Comparison of ENCODE assay signal across 1 cellular context in genomic region chr1:1920608-1921458, GRCh38.
TF ChIP-seq lines count a peak whose summit lies in the region.

No MANE protein-coding gene starts in this region.

TF ChIP-seq in HepG2, 621 proteins besides CTCF, POLR2A, EP300 and RAD21 (continued from another document and continues in another):
- no peak for TF ChIP-seq SOX13 (IDR thresholded peaks at IDR 0.05)
- TF ChIP-seq SOX13 (CRISPR knock-in tag; conservative IDR thresholded peaks at IDR 0.05 in 1 of 2, IDR thresholded peaks at IDR 0.05 in 1 of 2): 0 out of 4 replicates have a peak, but pooled peaks of 1 of the 2 experiments have one; percentile 32
- no peak for TF ChIP-seq ZKSCAN1 (IDR thresholded peaks at IDR 0.05; ENCODE audit: low read length)
- no peak for TF ChIP-seq NAIF1 (CRISPR knock-in tag; IDR thresholded peaks at IDR 0.05; ENCODE audit: borderline replicate concordance)
- no peak for TF ChIP-seq ISX (CRISPR knock-in tag; conservative IDR thresholded peaks at IDR 0.05)
- TF ChIP-seq ZIK1 (CRISPR knock-in tag; IDR thresholded peaks at IDR 0.05; ENCODE audit: borderline replicate concordance, low read depth): 0 out of 2 replicates have a peak, but pooled peaks have one; percentile 24
- TF ChIP-seq ZNF792 (CRISPR knock-in tag; IDR thresholded peaks at IDR 0.05): peak; percentile 48; the same call in 1 of the 2 replicates
- 0 out of 2 replicates have a peak, but pooled peaks have one; percentile 19 for TF ChIP-seq ZSCAN25 (CRISPR knock-in tag; IDR thresholded peaks at IDR 0.05)
- TF ChIP-seq, protein P1, sequence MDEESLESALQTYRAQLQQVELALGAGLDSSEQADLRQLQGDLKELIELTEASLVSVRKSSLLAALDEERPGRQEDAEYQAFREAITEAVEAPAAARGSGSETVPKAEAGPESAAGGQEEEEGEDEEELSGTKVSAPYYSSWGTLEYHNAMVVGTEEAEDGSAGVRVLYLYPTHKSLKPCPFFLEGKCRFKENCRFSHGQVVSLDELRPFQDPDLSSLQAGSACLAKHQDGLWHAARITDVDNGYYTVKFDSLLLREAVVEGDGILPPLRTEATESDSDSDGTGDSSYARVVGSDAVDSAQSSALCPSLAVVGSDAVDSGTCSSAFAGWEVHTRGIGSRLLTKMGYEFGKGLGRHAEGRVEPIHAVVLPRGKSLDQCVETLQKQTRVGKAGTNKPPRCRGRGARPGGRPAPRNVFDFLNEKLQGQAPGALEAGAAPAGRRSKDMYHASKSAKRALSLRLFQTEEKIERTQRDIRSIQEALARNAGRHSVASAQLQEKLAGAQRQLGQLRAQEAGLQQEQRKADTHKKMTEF (CRISPR knock-in tag; IDR thresholded peaks at IDR 0.05): peak; percentile 22; the same call in 1 of the 2 replicates
- no peak; the same call in 1 of the 2 replicates for TF ChIP-seq KDM2A (CRISPR knock-in tag; IDR thresholded peaks at IDR 0.05; ENCODE audit: borderline replicate concordance, low read depth)
- no peak for TF ChIP-seq CBFB (CRISPR knock-in tag; IDR thresholded peaks at IDR 0.05)
- 0 out of 2 replicates have a peak, but pooled peaks have one; percentile 17 for TF ChIP-seq REPIN1 (CRISPR knock-in tag; IDR thresholded peaks at IDR 0.05; ENCODE audit: borderline replicate concordance, low read depth)
- TF ChIP-seq EEA1 (CRISPR knock-in tag; IDR thresholded peaks at IDR 0.05; ENCODE audit: borderline replicate concordance): 0 out of 2 replicates have a peak, but pooled peaks have one; percentile 26
- TF ChIP-seq ARHGAP35 (CRISPR knock-in tag; IDR thresholded peaks at IDR 0.05; ENCODE audit: borderline replicate concordance): peak; percentile 42; the same call in 1 of the 2 replicates
- no peak for TF ChIP-seq PAWR (CRISPR knock-in tag; IDR thresholded peaks at IDR 0.05; ENCODE audit: borderline replicate concordance)
- TF ChIP-seq, protein P2, sequence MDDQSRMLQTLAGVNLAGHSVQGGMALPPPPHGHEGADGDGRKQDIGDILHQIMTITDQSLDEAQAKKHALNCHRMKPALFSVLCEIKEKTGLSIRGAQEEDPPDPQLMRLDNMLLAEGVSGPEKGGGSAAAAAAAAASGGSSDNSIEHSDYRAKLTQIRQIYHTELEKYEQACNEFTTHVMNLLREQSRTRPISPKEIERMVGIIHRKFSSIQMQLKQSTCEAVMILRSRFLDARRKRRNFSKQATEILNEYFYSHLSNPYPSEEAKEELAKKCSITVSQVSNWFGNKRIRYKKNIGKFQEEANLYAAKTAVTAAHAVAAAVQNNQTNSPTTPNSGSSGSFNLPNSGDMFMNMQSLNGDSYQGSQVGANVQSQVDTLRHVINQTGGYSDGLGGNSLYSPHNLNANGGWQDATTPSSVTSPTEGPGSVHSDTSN (CRISPR knock-in tag; IDR thresholded peaks at IDR 0.05; ENCODE audit: borderline replicate concordance): no peak
- TF ChIP-seq GLI4 (CRISPR knock-in tag; IDR thresholded peaks at IDR 0.05; ENCODE audit: borderline replicate concordance): no peak
- TF ChIP-seq SAP130 (CRISPR knock-in tag; IDR thresholded peaks at IDR 0.05; ENCODE audit: low read depth): peak; percentile 56
- TF ChIP-seq AHR (CRISPR knock-in tag; IDR thresholded peaks at IDR 0.05): no peak
- TF ChIP-seq SKI (IDR thresholded peaks at IDR 0.05; ENCODE audit: partially characterized antibody): no peak
- peak; percentile 75; the same call in 1 of the 2 replicates for TF ChIP-seq ZNF546 (CRISPR knock-in tag; conservative IDR thresholded peaks at IDR 0.05)
- peak; percentile 37; the same call in 1 of the 2 replicates for TF ChIP-seq IRF2 (CRISPR knock-in tag; IDR thresholded peaks at IDR 0.05)
- 0 out of 2 replicates have a peak, but pooled peaks have one; percentile 29 for TF ChIP-seq THAP9 (CRISPR knock-in tag; IDR thresholded peaks at IDR 0.05; ENCODE audit: borderline replicate concordance)
- TF ChIP-seq ZNF878 (CRISPR knock-in tag; IDR thresholded peaks at IDR 0.05): no peak
- peak; percentile 46; the same call in 1 of the 2 replicates for TF ChIP-seq ZNF205 (CRISPR knock-in tag; IDR thresholded peaks at IDR 0.05)
- peak; percentile 84 for TF ChIP-seq HNRNPL (IDR thresholded peaks at IDR 0.05; ENCODE audit: low read depth, low read length)
- peak; percentile 35; the same call in 1 of the 2 replicates for TF ChIP-seq ZNF891 (CRISPR knock-in tag; IDR thresholded peaks at IDR 0.05)
- TF ChIP-seq ZNF720 (CRISPR knock-in tag; IDR thresholded peaks at IDR 0.05): no peak
- TF ChIP-seq YEATS4 (CRISPR knock-in tag; IDR thresholded peaks at IDR 0.05; ENCODE audit: borderline replicate concordance): 0 out of 2 replicates have a peak, but pooled peaks have one; percentile 19
- TF ChIP-seq NFRKB (IDR thresholded peaks at IDR 0.05): no peak
- TF ChIP-seq, protein P3, sequence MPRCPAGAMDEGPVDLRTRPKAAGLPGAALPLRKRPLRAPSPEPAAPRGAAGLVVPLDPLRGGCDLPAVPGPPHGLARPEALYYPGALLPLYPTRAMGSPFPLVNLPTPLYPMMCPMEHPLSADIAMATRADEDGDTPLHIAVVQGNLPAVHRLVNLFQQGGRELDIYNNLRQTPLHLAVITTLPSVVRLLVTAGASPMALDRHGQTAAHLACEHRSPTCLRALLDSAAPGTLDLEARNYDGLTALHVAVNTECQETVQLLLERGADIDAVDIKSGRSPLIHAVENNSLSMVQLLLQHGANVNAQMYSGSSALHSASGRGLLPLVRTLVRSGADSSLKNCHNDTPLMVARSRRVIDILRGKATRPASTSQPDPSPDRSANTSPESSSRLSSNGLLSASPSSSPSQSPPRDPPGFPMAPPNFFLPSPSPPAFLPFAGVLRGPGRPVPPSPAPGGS (CRISPR knock-in tag; IDR thresholded peaks at IDR 0.05): no peak
- peak; percentile 76; the same call in 1 of the 2 replicates for TF ChIP-seq MTA1 (CRISPR knock-in tag; IDR thresholded peaks at IDR 0.05; ENCODE audit: borderline replicate concordance)
- TF ChIP-seq CCAR2 (optimal IDR thresholded peaks at IDR 0.05; ENCODE audit: low read depth, low read length): no peak
- peak; percentile 74; the same call in 1 of the 2 replicates for TF ChIP-seq CEBPB (IDR thresholded peaks at IDR 0.05; ENCODE audit: borderline replicate concordance, low read depth, low read length)
- 0 out of 2 replicates have a peak, but pooled peaks have one; percentile 24 for TF ChIP-seq ZNF263 (CRISPR knock-in tag; IDR thresholded peaks at IDR 0.05)
- TF ChIP-seq SRY (CRISPR knock-in tag; IDR thresholded peaks at IDR 0.05): peak; percentile 26; the same call in 1 of the 2 replicates
- TF ChIP-seq TMF1 (CRISPR knock-in tag; IDR thresholded peaks at IDR 0.05; ENCODE audit: low read depth): no peak
- TF ChIP-seq ZNF839 (CRISPR knock-in tag; IDR thresholded peaks at IDR 0.05; ENCODE audit: borderline replicate concordance): no peak
- TF ChIP-seq, protein P4, sequence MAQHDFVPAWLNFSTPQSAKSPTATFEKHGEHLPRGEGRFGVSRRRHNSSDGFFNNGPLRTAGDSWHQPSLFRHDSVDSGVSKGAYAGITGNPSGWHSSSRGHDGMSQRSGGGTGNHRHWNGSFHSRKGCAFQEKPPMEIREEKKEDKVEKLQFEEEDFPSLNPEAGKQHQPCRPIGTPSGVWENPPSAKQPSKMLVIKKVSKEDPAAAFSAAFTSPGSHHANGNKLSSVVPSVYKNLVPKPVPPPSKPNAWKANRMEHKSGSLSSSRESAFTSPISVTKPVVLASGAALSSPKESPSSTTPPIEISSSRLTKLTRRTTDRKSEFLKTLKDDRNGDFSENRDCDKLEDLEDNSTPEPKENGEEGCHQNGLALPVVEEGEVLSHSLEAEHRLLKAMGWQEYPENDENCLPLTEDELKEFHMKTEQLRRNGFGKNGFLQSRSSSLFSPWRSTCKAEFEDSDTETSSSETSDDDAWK (CRISPR knock-in tag; IDR thresholded peaks at IDR 0.05): no peak
- TF ChIP-seq ZSCAN21 (CRISPR knock-in tag; IDR thresholded peaks at IDR 0.05; ENCODE audit: borderline replicate concordance): no peak; the same call in 1 of the 2 replicates
- no peak for TF ChIP-seq HES4 (CRISPR knock-in tag; IDR thresholded peaks at IDR 0.05; ENCODE audit: borderline replicate concordance)
- 0 out of 2 replicates have a peak, but pooled peaks have one; percentile 16 for TF ChIP-seq KLF9 (CRISPR knock-in tag; IDR thresholded peaks at IDR 0.05; ENCODE audit: low read depth)
- TF ChIP-seq ZNF687 (CRISPR knock-in tag; IDR thresholded peaks at IDR 0.05): peak; percentile 94
- no peak for TF ChIP-seq ATAD3A (CRISPR knock-in tag; IDR thresholded peaks at IDR 0.05)
- peak; percentile 41 for TF ChIP-seq HNF4A (CRISPR knock-in tag; IDR thresholded peaks at IDR 0.05)
- TF ChIP-seq CERS6 (CRISPR knock-in tag; IDR thresholded peaks at IDR 0.05): no peak
- TF ChIP-seq, protein P5, sequence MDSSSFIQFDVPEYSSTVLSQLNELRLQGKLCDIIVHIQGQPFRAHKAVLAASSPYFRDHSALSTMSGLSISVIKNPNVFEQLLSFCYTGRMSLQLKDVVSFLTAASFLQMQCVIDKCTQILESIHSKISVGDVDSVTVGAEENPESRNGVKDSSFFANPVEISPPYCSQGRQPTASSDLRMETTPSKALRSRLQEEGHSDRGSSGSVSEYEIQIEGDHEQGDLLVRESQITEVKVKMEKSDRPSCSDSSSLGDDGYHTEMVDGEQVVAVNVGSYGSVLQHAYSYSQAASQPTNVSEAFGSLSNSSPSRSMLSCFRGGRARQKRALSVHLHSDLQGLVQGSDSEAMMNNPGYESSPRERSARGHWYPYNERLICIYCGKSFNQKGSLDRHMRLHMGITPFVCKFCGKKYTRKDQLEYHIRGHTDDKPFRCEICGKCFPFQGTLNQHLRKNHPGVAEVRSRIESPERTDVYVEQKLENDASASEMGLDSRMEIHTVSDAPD (CRISPR knock-in tag; IDR thresholded peaks at IDR 0.05): 0 out of 2 replicates have a peak, but pooled peaks have one; percentile 49
- TF ChIP-seq ZBTB38 (CRISPR knock-in tag; IDR thresholded peaks at IDR 0.05): peak; percentile 29; the same call in 1 of the 2 replicates
- TF ChIP-seq GABPB1 (CRISPR knock-in tag; IDR thresholded peaks at IDR 0.05): peak; percentile 64
- 0 out of 4 replicates have a peak, but pooled peaks of 1 of the 2 experiments have one; percentile 23 for TF ChIP-seq KLF16 (CRISPR knock-in tag; IDR thresholded peaks at IDR 0.05)
- peak; percentile 64; the same call in 1 of the 2 replicates for TF ChIP-seq ZNF629 (CRISPR knock-in tag; conservative IDR thresholded peaks at IDR 0.05)
- no peak for TF ChIP-seq REXO4 (CRISPR knock-in tag; IDR thresholded peaks at IDR 0.05; ENCODE audit: borderline replicate concordance)
- TF ChIP-seq CREB1 (IDR thresholded peaks at IDR 0.05): no peak
- TF ChIP-seq CREB1 (CRISPR knock-in tag; IDR thresholded peaks at IDR 0.05): no peak
- TF ChIP-seq KDM5A (IDR thresholded peaks at IDR 0.05; ENCODE audit: borderline replicate concordance, low read length): no peak
